1 cellular context compared by ENCODE assay signal in genomic region chr6:41937881-41938574, GRCh38.
TF ChIP-seq lines count a peak whose summit lies in the region.

No MANE protein-coding gene starts in this region.

TF ChIP-seq in K562, 482 proteins besides CTCF, POLR2A, EP300 and RAD21 (continued from another document and continues in another):
- TF ChIP-seq, protein P1, sequence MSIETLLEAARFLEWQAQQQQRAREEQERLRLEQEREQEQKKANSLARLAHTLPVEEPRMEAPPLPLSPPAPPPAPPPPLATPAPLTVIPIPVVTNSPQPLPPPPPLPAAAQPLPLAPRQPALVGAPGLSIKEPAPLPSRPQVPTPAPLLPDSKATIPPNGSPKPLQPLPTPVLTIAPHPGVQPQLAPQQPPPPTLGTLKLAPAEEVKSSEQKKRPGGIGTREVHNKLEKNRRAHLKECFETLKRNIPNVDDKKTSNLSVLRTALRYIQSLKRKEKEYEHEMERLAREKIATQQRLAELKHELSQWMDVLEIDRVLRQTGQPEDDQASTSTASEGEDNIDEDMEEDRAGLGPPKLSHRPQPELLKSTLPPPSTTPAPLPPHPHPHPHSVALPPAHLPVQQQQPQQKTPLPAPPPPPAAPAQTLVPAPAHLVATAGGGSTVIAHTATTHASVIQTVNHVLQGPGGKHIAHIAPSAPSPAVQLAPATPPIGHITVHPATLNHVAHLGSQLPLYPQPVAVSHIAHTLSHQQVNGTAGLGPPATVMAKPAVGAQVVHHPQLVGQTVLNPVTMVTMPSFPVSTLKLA (conservative IDR thresholded peaks at IDR 0.05): no peak
- TF ChIP-seq ARHGAP35 (IDR thresholded peaks at IDR 0.05; ENCODE audit: partially characterized antibody) (no peak), CTCFL (IDR thresholded peaks at IDR 0.05; ENCODE audit: borderline replicate concordance, insufficient read depth, low read depth, low read length, poor library complexity, severe bottlenecking) (no peak), KDM2B (CRISPR knock-in tag; IDR thresholded peaks at IDR 0.05) (no peak), ARID1B (IDR thresholded peaks at IDR 0.05) (0 out of 2 replicates have a peak, but pooled peaks have one; percentile 29), SP2 (IDR thresholded peaks at IDR 0.05; ENCODE audit: extremely low read depth, low read depth, low read length, poor library complexity, severe bottlenecking) (no peak), CBX2 (IDR thresholded peaks at IDR 0.05; ENCODE audit: insufficient read depth, low read length, poor library complexity, severe bottlenecking) (no peak), ZBTB33 (CRISPR knock-in tag; IDR thresholded peaks at IDR 0.05) (no peak), MCM7 (IDR thresholded peaks at IDR 0.05) (no peak), ZNF174 (CRISPR knock-in tag; IDR thresholded peaks at IDR 0.05) (no peak), MGA (IDR thresholded peaks at IDR 0.05) (no peak), ZNF766 (CRISPR knock-in tag; conservative IDR thresholded peaks at IDR 0.05) (peak; percentile 83; the same call in 1 of the 2 replicates), JUN (IDR thresholded peaks at IDR 0.05; ENCODE audit: borderline replicate concordance, low read depth, low read length) (no peak), JUN (CRISPR knock-in tag; IDR thresholded peaks at IDR 0.05; ENCODE audit: borderline replicate concordance) (no peak; the same call in 1 of the 2 replicates), MTF1 (CRISPR knock-in tag; IDR thresholded peaks at IDR 0.05; ENCODE audit: borderline replicate concordance) (no peak), SRSF7 (optimal IDR thresholded peaks at IDR 0.05; ENCODE audit: low read depth, low read length) (no peak)
- TF ChIP-seq, protein P2, sequence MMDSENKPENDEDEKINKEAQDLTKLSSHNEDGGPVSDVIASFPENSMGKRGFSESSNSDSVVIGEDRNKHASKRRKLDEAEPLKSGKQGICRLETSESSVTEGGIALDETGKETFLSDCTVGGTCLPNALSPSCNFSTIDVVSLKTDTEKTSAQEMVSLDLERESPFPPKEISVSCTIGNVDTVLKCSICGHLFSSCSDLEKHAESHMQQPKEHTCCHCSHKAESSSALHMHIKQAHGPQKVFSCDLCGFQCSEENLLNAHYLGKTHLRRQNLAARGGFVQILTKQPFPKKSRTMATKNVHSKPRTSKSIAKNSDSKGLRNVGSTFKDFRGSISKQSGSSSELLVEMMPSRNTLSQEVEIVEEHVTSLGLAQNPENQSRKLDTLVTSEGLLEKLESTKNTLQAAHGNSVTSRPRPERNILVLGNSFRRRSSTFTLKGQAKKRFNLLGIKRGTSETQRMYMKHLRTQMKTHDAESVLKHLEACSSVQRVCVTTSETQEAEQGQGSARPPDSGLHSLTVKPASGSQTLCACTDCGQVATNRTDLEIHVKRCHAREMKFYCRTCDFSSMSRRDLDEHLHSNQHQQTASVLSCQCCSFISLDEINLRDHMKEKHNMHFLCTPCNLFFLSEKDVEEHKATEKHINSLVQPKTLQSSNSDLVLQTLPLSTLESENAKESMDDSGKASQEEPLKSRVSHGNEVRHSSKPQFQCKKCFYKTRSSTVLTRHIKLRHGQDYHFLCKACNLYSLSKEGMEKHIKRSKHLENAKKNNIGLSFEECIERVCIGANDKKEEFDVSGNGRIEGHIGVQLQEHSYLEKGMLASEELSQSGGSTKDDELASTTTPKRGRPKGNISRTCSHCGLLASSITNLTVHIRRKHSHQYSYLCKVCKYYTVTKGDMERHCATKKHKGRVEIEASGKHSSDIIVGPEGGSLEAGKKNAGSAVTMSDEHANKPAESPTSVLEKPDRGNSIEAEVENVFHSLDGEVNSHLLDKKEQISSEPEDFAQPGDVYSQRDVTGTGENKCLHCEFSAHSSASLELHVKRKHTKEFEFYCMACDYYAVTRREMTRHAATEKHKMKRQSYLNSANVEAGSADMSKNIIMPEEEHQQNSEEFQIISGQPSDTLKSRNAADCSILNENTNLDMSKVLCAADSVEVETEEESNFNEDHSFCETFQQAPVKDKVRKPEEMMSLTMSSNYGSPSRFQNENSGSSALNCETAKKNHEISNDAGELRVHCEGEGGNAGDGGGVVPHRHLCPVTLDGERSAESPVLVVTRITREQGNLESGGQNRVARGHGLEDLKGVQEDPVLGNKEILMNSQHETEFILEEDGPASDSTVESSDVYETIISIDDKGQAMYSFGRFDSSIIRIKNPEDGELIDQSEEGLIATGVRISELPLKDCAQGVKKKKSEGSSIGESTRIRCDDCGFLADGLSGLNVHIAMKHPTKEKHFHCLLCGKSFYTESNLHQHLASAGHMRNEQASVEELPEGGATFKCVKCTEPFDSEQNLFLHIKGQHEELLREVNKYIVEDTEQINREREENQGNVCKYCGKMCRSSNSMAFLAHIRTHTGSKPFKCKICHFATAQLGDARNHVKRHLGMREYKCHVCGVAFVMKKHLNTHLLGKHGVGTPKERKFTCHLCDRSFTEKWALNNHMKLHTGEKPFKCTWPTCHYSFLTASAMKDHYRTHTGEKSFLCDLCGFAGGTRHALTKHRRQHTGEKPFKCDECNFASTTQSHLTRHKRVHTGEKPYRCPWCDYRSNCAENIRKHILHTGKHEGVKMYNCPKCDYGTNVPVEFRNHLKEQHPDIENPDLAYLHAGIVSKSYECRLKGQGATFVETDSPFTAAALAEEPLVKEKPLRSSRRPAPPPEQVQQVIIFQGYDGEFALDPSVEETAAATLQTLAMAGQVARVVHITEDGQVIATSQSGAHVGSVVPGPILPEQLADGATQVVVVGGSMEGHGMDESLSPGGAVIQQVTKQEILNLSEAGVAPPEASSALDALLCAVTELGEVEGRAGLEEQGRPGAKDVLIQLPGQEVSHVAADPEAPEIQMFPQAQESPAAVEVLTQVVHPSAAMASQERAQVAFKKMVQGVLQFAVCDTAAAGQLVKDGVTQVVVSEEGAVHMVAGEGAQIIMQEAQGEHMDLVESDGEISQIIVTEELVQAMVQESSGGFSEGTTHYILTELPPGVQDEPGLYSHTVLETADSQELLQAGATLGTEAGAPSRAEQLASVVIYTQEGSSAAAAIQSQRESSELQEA (IDR thresholded peaks at IDR 0.05; ENCODE audit: low read depth): no peak
- TF ChIP-seq, protein P3, sequence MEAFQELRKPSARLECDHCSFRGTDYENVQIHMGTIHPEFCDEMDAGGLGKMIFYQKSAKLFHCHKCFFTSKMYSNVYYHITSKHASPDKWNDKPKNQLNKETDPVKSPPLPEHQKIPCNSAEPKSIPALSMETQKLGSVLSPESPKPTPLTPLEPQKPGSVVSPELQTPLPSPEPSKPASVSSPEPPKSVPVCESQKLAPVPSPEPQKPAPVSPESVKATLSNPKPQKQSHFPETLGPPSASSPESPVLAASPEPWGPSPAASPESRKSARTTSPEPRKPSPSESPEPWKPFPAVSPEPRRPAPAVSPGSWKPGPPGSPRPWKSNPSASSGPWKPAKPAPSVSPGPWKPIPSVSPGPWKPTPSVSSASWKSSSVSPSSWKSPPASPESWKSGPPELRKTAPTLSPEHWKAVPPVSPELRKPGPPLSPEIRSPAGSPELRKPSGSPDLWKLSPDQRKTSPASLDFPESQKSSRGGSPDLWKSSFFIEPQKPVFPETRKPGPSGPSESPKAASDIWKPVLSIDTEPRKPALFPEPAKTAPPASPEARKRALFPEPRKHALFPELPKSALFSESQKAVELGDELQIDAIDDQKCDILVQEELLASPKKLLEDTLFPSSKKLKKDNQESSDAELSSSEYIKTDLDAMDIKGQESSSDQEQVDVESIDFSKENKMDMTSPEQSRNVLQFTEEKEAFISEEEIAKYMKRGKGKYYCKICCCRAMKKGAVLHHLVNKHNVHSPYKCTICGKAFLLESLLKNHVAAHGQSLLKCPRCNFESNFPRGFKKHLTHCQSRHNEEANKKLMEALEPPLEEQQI (IDR thresholded peaks at IDR 0.05): no peak
- TF ChIP-seq, protein P4, sequence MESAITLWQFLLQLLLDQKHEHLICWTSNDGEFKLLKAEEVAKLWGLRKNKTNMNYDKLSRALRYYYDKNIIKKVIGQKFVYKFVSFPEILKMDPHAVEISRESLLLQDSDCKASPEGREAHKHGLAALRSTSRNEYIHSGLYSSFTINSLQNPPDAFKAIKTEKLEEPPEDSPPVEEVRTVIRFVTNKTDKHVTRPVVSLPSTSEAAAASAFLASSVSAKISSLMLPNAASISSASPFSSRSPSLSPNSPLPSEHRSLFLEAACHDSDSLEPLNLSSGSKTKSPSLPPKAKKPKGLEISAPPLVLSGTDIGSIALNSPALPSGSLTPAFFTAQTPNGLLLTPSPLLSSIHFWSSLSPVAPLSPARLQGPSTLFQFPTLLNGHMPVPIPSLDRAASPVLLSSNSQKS (CRISPR knock-in tag; IDR thresholded peaks at IDR 0.05): no peak
